In the genomic region with DNA sequence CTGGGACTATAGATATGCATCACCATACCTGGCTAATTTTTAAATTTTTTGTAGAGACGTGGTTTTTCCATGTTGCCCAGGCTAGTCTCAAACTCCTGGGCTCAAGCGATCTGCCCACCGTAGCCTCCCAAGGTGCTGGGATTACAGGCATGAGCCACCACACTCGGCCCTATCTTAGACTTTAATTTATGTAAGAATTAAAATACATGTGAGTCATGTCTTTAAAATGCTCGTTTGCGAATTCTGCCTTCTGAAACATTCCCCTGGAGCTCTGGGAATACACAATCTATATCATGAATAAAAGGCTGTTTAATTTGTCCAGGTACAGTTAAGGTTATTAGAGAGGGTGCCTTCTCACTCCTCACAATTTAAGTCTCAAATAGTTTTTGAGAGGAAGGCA, we compare ENCODE assay signal across 24 cellular contexts.
"Had no signal": no experiment of that assay in that cellular context is flagged by ENCODE, and none has a peak within 500 bp of the region (broad histone marks: within the 10 kb centered on the region; RNA-seq: fewer than 3 reads in every experiment).

No MANE protein-coding gene starts in this region.

- H3K4me3 ChIP-seq: dorsolateral prefrontal cortex, gastrocnemius medialis, lung, mucosa of descending colon, neural progenitor cell, prostate gland, skin epidermis, spleen, thoracic aorta, tibial nerve, upper lobe of left lung had no signal

- H3K27me3 Mint-ChIP-seq: memory B cell; naive B cell; stimulated activated naive B cell treated with anti-CD40 and anti-IgM and Interleukin-4, amounts not matched to agents 10 μg/mL and 1 μg/mL and 100 μg/mL, for 72 hours; stimulated activated naive CD8-positive, alpha-beta T cell treated with anti-CD3 and anti-CD28 coated beads, Interleukin-15, Interleukin-2, amounts not matched to agents 100 ng/mL and 50 ng/mL, for 24 hours had no signal

- H3K9me3 Mint-ChIP-seq: memory B cell; mesothelial cell of epicardium; naive B cell; nephron; stimulated activated naive B cell treated with anti-CD40 and anti-IgM and Interleukin-4, amounts not matched to agents 10 μg/mL and 1 μg/mL and 100 μg/mL, for 72 hours; stimulated activated naive CD8-positive, alpha-beta T cell treated with anti-CD3 and anti-CD28 coated beads, Interleukin-15, Interleukin-2, amounts not matched to agents 100 ng/mL and 50 ng/mL, for 24 hours had no signal

- H3K4me1 ChIP-seq: neural progenitor cell had no signal

- H3K27ac Mint-ChIP-seq: mesothelial cell of epicardium; nephron; neural progenitor cell; stimulated activated naive B cell treated with anti-CD40 and anti-IgM and Interleukin-4, amounts not matched to agents 10 μg/mL and 1 μg/mL and 100 μg/mL, for 72 hours; stimulated activated naive CD8-positive, alpha-beta T cell treated with anti-CD3 and anti-CD28 coated beads, Interleukin-15, Interleukin-2, amounts not matched to agents 100 ng/mL and 50 ng/mL, for 24 hours had no signal

- H3K36me3 Mint-ChIP-seq: memory B cell; naive B cell; stimulated activated naive B cell treated with anti-CD40 and anti-IgM and Interleukin-4, amounts not matched to agents 10 μg/mL and 1 μg/mL and 100 μg/mL, for 72 hours had no signal

- H3K4me3 Mint-ChIP-seq: memory B cell; mesothelial cell of epicardium; naive B cell; nephron; neural progenitor cell; stimulated activated naive B cell treated with anti-CD40 and anti-IgM and Interleukin-4, amounts not matched to agents 10 μg/mL and 1 μg/mL and 100 μg/mL, for 72 hours; stimulated activated naive CD8-positive, alpha-beta T cell treated with anti-CD3 and anti-CD28 coated beads, Interleukin-15, Interleukin-2, amounts not matched to agents 100 ng/mL and 50 ng/mL, for 24 hours had no signal

- H3K27ac ChIP-seq: dorsolateral prefrontal cortex, epithelial cell of prostate, gastrocnemius medialis, neural progenitor cell, skin epidermis, spleen, thoracic aorta, tibial nerve, upper lobe of left lung had no signal

- H3K4me1 Mint-ChIP-seq: neural progenitor cell had no signal

- H3K27me3 ChIP-seq: dorsolateral prefrontal cortex, gastrocnemius medialis, neural progenitor cell, spleen, tibial nerve, upper lobe of left lung had no signal

- ATAC-seq: esophagus mucosa; gastrocnemius medialis; left lobe of liver; mucosa of descending colon; right cardiac atrium; stimulated activated naive B cell treated with anti-CD40 and anti-IgM and Interleukin-4, amounts not matched to agents 10 μg/mL and 1 μg/mL and 100 μg/mL, for 72 hours had no signal

- H3K9me3 ChIP-seq: gastrocnemius medialis, mucosa of descending colon, prostate gland, spleen, thoracic aorta, tibial nerve, upper lobe of left lung had no signal

- H3K36me3 ChIP-seq: neural progenitor cell, prostate gland, thoracic aorta had no signal

- DNase-seq: dorsolateral prefrontal cortex; effector CD4-positive, alpha-beta T cell; foreskin fibroblast; gastrocnemius medialis; head of caudate nucleus; mucosa of descending colon; naive B cell; right cardiac atrium; spleen; stimulated activated naive B cell treated with anti-CD40 and anti-IgM and Interleukin-4, amounts not matched to agents 10 μg/mL and 1 μg/mL and 100 μg/mL, for 72 hours; upper lobe of left lung had no signal
